ENCODE assay signal across 20 cellular contexts in the genomic region with DNA sequence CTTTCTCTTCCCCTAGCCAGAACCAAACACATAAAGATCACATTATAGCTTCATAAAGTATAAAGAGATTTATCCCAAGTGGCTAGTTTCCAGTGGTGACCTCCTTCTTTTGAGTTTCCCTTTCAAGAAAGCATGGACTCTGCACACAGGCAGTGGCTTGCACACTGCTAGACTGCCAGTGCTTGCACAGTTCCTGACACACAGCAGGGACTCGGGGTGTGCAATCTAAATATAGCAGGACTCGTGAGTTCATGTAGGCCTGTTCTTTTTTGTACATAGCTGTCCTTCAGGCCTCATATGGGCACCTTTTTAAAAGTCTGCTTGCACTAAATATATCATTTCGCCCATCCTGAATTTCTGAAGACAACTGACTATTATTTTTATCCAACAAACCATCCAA.
DNase-seq lines count a peak whose midpoint lies in the region; ATAC-seq and TF ChIP-seq lines count a peak whose summit lies in the region.
"Had no signal": no experiment of that assay in that cellular context is flagged by ENCODE, and none has a peak within 500 bp of the region (broad histone marks: within the 10 kb centered on the region; RNA-seq: fewer than 3 reads in every experiment).

No MANE protein-coding gene starts in this region.

- DNase-seq in cerebellar cortex (ENCODE audit: low spot score) (peak; percentile 63), Right ventricle myocardium superior (no peak), right cardiac atrium (no peak), substantia nigra (lab: John Stamatoyannopoulos, UW) (peak in 2 of 49 donors; percentile 19 to 24), suprapubic skin (ENCODE audit: low spot score in 2 of 2) (no peak), dedifferentiated amniotic fluid mesenchymal stem cell (ENCODE audit: extremely low spot score) (no peak), SK-N-DZ (ENCODE audit: low spot score) (no peak)
- DNase-seq: ACHN, DMS79, H9, Karpas-422, NCI-H1048, NCI-H1436 treated with DMSO at 0.1 percent for 48 hours, NCI-H2029, NCI-H345, NCI-H526 had no signal

- intact Hi-C loops in Right ventricle myocardium superior (cut with DNase I) (no loop called here), right cardiac atrium (cut with DNase I) (no loop called here)

- H3K4me3 ChIP-seq in right cardiac atrium (ENCODE audit: low read length) (no peak overlapping the region), suprapubic skin (no peak overlapping the region)
- H3K4me3 ChIP-seq: MG63 had no signal

- H3K36me3 ChIP-seq in suprapubic skin, result no peaks in the 10 kb centered on the region
- H3K36me3 ChIP-seq: MG63 had no signal

- TF ChIP-seq EP300 in suprapubic skin (IDR thresholded peaks at IDR 0.05), result no peak

- H3K9me3 ChIP-seq in right cardiac atrium (ENCODE audit: control insufficient read depth, low read length), result peaks cover 2% of the 10 kb centered on the region
- H3K9me3 ChIP-seq in suprapubic skin, result peaks cover 7% of the 10 kb centered on the region
- H3K9me3 ChIP-seq: MG63 had no signal

- 52% methylated on average over 3 of the region's 3 CpGs for WGBS in right cardiac atrium
- WGBS in suprapubic skin, result 65% methylated on average over 3 of the region's 3 CpGs

- TF ChIP-seq POLR2A in suprapubic skin (IDR thresholded peaks at IDR 0.05), result no peak

- no peaks in the 10 kb centered on the region for H3K27me3 ChIP-seq in right cardiac atrium (ENCODE audit: control insufficient read depth, insufficient read depth)
- no peaks in the 10 kb centered on the region for H3K27me3 ChIP-seq in suprapubic skin
- H3K27me3 ChIP-seq: MG63 had no signal

- H3K27ac ChIP-seq in right cardiac atrium (ENCODE audit: low read length) (peak overlapping the region; percentile 75), substantia nigra (ENCODE audit: low read depth, low read length, poor library complexity, severe bottlenecking) (peak overlapping the region; percentile 13), suprapubic skin (no peak overlapping the region)
- H3K27ac ChIP-seq: C4-2B, HL-60 had no signal

- H3K4me1 ChIP-seq in right cardiac atrium (ENCODE audit: control insufficient read depth, insufficient read depth, low read length) (peaks cover 3% of the 10 kb centered on the region), suprapubic skin (peaks cover 6% of the 10 kb centered on the region)

- peak; percentile 74 for ATAC-seq in Right ventricle myocardium superior (ENCODE audit: poor library complexity)
- peak; percentile 49 to 50 for ATAC-seq in right cardiac atrium
- ATAC-seq: Panc1 had no signal

- no peak for TF ChIP-seq CTCF in suprapubic skin (IDR thresholded peaks at IDR 0.05)
